In the genomic region with DNA sequence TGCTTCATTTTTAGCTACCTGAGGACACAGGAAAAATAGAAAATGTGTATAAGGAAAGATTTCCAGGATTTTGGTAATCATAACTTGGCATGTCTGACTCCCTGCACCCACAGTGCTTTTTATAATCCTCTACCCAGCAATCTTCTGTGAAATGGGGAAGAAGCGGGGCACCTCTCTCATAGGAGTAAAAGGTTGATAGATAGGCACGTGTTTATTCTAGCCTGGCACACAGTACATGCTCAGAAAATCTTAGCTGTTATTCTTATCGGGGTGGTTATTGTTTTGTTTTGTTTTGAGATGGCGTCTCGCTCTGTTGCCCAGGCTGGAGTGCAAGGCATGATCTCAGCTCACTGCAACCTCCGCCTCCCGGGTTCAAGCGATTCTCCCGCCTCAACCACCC, we compare ENCODE assay signal across 23 cellular contexts.
DNase-seq lines count a peak whose midpoint lies in the region; ATAC-seq, FAIRE-seq and TF ChIP-seq lines count a peak whose summit lies in the region.
"Had no signal": no experiment of that assay in that cellular context is flagged by ENCODE, and none has a peak within 500 bp of the region (broad histone marks: within the 10 kb centered on the region; RNA-seq: fewer than 3 reads in every experiment).

No MANE protein-coding gene starts in this region.

- no peak for ATAC-seq in naive thymus-derived CD8-positive, alpha-beta T cell
- ATAC-seq in HG03097 (IDR thresholded peaks at IDR 0.05; ENCODE audit: low FRiP score, unreplicated experiment), result no peak
- ATAC-seq: CD8-positive, alpha-beta T cell; HCT116 had no signal

- no peak for TF ChIP-seq CTCF in chondrocyte (IDR thresholded peaks at IDR 0.05)
- no peak for TF ChIP-seq CTCF in nephron progenitor cell (IDR thresholded peaks at IDR 0.05)

- no peak for DNase-seq in HTR-8/SVneo (ENCODE audit: insufficient read length, low spot score)
- DNase-seq in chondrocyte (ENCODE audit: low spot score), result peak; percentile 10
- DNase-seq in nephron progenitor cell, result no peak
- no peak for DNase-seq in naive thymus-derived CD8-positive, alpha-beta T cell
- DNase-seq in GM19238 (ENCODE audit: insufficient read length, low spot score), result no peak
- DNase-seq in germinal center (ENCODE audit: low spot score), result no peak
- DNase-seq: CD8-positive, alpha-beta T cell; DMS 273 treated with DMSO at 0.1 percent for 48 hours; DND-41; GM23248; NCI-H1092; NCI-H1417 treated with DMSO at 0.1 percent for 48 hours; NCI-H1694 treated with DMSO at 0.1 percent for 48 hours; NCI-H2081 treated with DMSO at 0.1 percent for 48 hours; NCI-H2171; NCI-H226; NCI-H510A; NCI-H69; Peyer's patch; SHP77 treated with DMSO at 0.1 percent for 48 hours; T-helper 1 cell had no signal

- H3K9me3 Mint-ChIP-seq in chondrocyte (ENCODE audit: low read depth) (no peaks in the 10 kb centered on the region), nephron progenitor cell (no peaks in the 10 kb centered on the region)
- H3K9me3 Mint-ChIP-seq in naive thymus-derived CD8-positive, alpha-beta T cell, result no peaks in the 10 kb centered on the region
- H3K9me3 Mint-ChIP-seq: CD8-positive, alpha-beta T cell had no signal

- H3K4me3 Mint-ChIP-seq in chondrocyte (ENCODE audit: unreplicated experiment) (no peak overlapping the region), nephron progenitor cell (no peak overlapping the region)
- no peak overlapping the region for H3K4me3 Mint-ChIP-seq in naive thymus-derived CD8-positive, alpha-beta T cell
- H3K4me3 Mint-ChIP-seq: CD8-positive, alpha-beta T cell had no signal

- H3K4me1 Mint-ChIP-seq in chondrocyte (ENCODE audit: low read depth) (peaks cover 16% of the 10 kb centered on the region), nephron progenitor cell (peaks cover 38% of the 10 kb centered on the region)
- H3K4me1 Mint-ChIP-seq in naive thymus-derived CD8-positive, alpha-beta T cell, result no peaks in the 10 kb centered on the region

- H3K36me3 Mint-ChIP-seq in chondrocyte (ENCODE audit: low read depth), result no peaks in the 10 kb centered on the region
- H3K36me3 Mint-ChIP-seq in nephron progenitor cell (ENCODE audit: low read depth), result no peaks in the 10 kb centered on the region
- H3K36me3 Mint-ChIP-seq in naive thymus-derived CD8-positive, alpha-beta T cell, result no peaks in the 10 kb centered on the region
- H3K36me3 Mint-ChIP-seq: CD8-positive, alpha-beta T cell had no signal

- POLR2A ChIA-PET in naive thymus-derived CD8-positive, alpha-beta T cell (lab: Charles Lee), result no interaction called here

- peak; percentile 20 for FAIRE-seq in HTR-8/SVneo (lab: Jason Lieb, UNC)

- H3K27ac Mint-ChIP-seq in chondrocyte (ENCODE audit: unreplicated experiment), result no peak overlapping the region
- peak overlapping the region; percentile 15 for H3K27ac Mint-ChIP-seq in nephron progenitor cell
- no peak overlapping the region for H3K27ac Mint-ChIP-seq in naive thymus-derived CD8-positive, alpha-beta T cell
- H3K27ac Mint-ChIP-seq: CD8-positive, alpha-beta T cell had no signal

- H3K27me3 Mint-ChIP-seq in chondrocyte (ENCODE audit: low read depth) (no peaks in the 10 kb centered on the region), nephron progenitor cell (ENCODE audit: low read depth, poor library complexity) (no peaks in the 10 kb centered on the region)
- H3K27me3 Mint-ChIP-seq in naive thymus-derived CD8-positive, alpha-beta T cell, result peaks cover 0 to 2% (median 2%) of the 10 kb centered on the region in 5 donors
